Comparison of ENCODE assay signal across 36 cellular contexts in genomic region chr14:93480867-93481266, GRCh38. TPM values are rescaled to one million over a fixed set of nuclear protein-coding genes. Genes with fewer than 3 reads are reported as not detected.
"Had no signal": no experiment of that assay in that cellular context is flagged by ENCODE, and none has a peak within 500 bp of the region (broad histone marks: within the 10 kb centered on the region; RNA-seq: fewer than 3 reads in every experiment).

No MANE protein-coding gene starts in this region.

- H3K4me1 ChIP-seq: adrenal gland, body of pancreas, colonic mucosa had no signal

- H3K27ac ChIP-seq: adrenal gland, body of pancreas, brain microvascular endothelial cell, cardiac muscle cell, colonic mucosa, VCaP had no signal

- H3K9me3 ChIP-seq: adrenal gland, body of pancreas, colonic mucosa had no signal

- H3K4me3 ChIP-seq: adrenal gland, body of pancreas, cardiac muscle cell, colonic mucosa had no signal

- FAIRE-seq: astrocyte, bronchial epithelial cell, TTC549 had no signal

- ATAC-seq: activated CD4-positive, CD25-positive, alpha-beta regulatory T cell treated with anti-CD3 and anti-CD28 coated beads, Interleukin-2, amount 50 U/mL, for 24 hours; activated CD8-positive, alpha-beta T cell treated with anti-CD3 and anti-CD28 coated beads for 36 hours; activated naive CD4-positive, alpha-beta T cell treated with anti-CD3 and anti-CD28 coated beads, Interleukin-2, amount 50 U/mL, for 72 hours; activated T-cell treated with anti-CD3 and anti-CD28 coated beads, Interleukin-2, amount 50 U/mL, for 4 hours; activated T-cell treated with anti-CD3 and anti-CD28 coated beads, Interleukin-2, amount 50 U/mL, for 72 hours; activated T-helper 17 cell treated with anti-CD3 and anti-CD28 coated beads, Interleukin-2, amount 50 U/mL, for 72 hours; body of pancreas had no signal

- H3K27me3 ChIP-seq: adrenal gland, body of pancreas, brain microvascular endothelial cell, cardiac muscle cell, colonic mucosa had no signal

- H3K36me3 ChIP-seq: adrenal gland, brain microvascular endothelial cell, cardiac muscle cell, colonic mucosa had no signal

- DNase-seq: activated B cell treated with CpG ODN at 0.5 μM for 24 hours; activated CD4-positive, alpha-beta memory T cell treated with anti-CD3 and anti-CD28 coated beads for 36 hours; activated CD4-positive, alpha-beta T cell treated with anti-CD3 and anti-CD28 coated beads for 4 hours; activated CD4-positive, alpha-beta T cell treated with anti-CD3 and anti-CD28 coated beads, Interleukin-2, amount 10 ng/mL, durations not matched to agents 24 days and 14 days; activated CD4-positive, alpha-beta T cell treated with anti-CD3 and anti-CD28 coated beads, Interleukin-2, amount 50 U/mL, for 1 hour; activated CD4-positive, alpha-beta T cell treated with anti-CD3 and anti-CD28 coated beads, Interleukin-2, amount 50 U/mL, for 4 hours; activated CD8-positive, alpha-beta memory T cell treated with anti-CD3 and anti-CD28 coated beads, Interleukin-2, amount 50 U/mL, for 4 hours; activated CD8-positive, alpha-beta T cell treated with anti-CD3 and anti-CD28 coated beads for 36 hours; activated effector memory CD4-positive, alpha-beta T cell treated with anti-CD3 and anti-CD28 coated beads, Interleukin-2, amount 50 U/mL, for 16 hours; activated gamma-delta T cell treated with Interleukin-2 at 50 U/mL for 16 hours; activated naive CD4-positive, alpha-beta T cell; activated naive CD4-positive, alpha-beta T cell treated with anti-CD3 and anti-CD28 coated beads for 36 hours; activated naive CD4-positive, alpha-beta T cell treated with anti-CD3 and anti-CD28 coated beads, Interleukin-2, amount 50 U/mL, for 16 hours; activated naive CD8-positive, alpha-beta T cell treated with anti-CD3 and anti-CD28 coated beads for 36 hours; activated T-cell treated with anti-CD3 and anti-CD28 coated beads for 4 hours; activated T-cell treated with anti-CD3 and anti-CD28 coated beads, Interleukin-2, amount 50 U/mL, for 1 hour; activated T-cell treated with anti-CD3 and anti-CD28 coated beads, Interleukin-2, amount 50 U/mL, for 4 hours; activated T-cell treated with anti-CD3 and anti-CD28 coated beads, Interleukin-2, amount 50 U/mL, for 72 hours; adrenal gland; amniotic stem cell; aorta; body of pancreas; brain microvascular endothelial cell; caudate nucleus; cerebellar nuclear complex; colonic mucosa; T-helper 2 cell; T-helper 9 cell had no signal

RNA-seq across cellular contexts. Expression of gene UNC79, which starts 50.1 kb away (rescaled TPM):
- total RNA-seq: activated CD4-positive, alpha-beta T cell treated with anti-CD3 and anti-CD28 coated beads, Interleukin-2, amount 10 ng/mL, durations not matched to agents 24 days and 14 days; activated T-cell treated with anti-CD3 and anti-CD28 coated beads, Interleukin-2, amount 50 U/mL, for 4 hours had no signal
